3 cellular contexts compared by ENCODE assay signal in the genomic region with DNA sequence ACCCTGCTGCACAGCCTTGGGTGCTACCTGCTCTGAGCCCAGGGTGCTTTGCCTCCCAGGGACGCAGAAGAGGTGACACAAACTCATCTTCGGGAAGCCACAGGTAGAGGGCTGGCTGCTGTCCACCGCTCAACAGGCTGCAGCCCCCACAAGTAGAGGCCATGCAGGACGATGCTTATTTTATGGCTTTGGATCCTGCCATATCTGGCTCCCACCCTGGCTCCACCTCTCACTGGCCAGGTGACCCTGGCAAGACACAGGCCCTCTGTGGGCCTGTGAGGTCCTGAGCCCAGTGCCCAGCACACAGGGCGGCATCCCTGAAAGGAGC.
TF ChIP-seq lines count a peak whose summit lies in the region.

No MANE protein-coding gene starts in this region.

TF ChIP-seq in SK-N-SH, 30 proteins besides CTCF, POLR2A, EP300 and RAD21:
- no peak for TF ChIP-seq GABPA (IDR thresholded peaks at IDR 0.05; ENCODE audit: low read depth)

TF ChIP-seq in SK-N-SH treated with all-trans-retinoic acid at 6 μM for 48 hours, 23 proteins besides CTCF, POLR2A, EP300 and RAD21:
- TF ChIP-seq TCF4 (CRISPR knock-in tag; IDR thresholded peaks at IDR 0.05; ENCODE audit: borderline replicate concordance) (no peak), ZNF70 (CRISPR knock-in tag; IDR thresholded peaks at IDR 0.05) (no peak), ARNTL (CRISPR knock-in tag; IDR thresholded peaks at IDR 0.05; ENCODE audit: borderline replicate concordance, low read depth) (no peak), GLIS3 (CRISPR knock-in tag; IDR thresholded peaks at IDR 0.05) (no peak), POU6F1 (CRISPR knock-in tag; IDR thresholded peaks at IDR 0.05; ENCODE audit: borderline replicate concordance, low read depth) (no peak), CSDC2 (CRISPR knock-in tag; IDR thresholded peaks at IDR 0.05) (no peak), ZC3H10 (CRISPR knock-in tag; IDR thresholded peaks at IDR 0.05) (no peak), BACH2 (CRISPR knock-in tag; IDR thresholded peaks at IDR 0.05; ENCODE audit: borderline replicate concordance) (no peak), PPARA (CRISPR knock-in tag; IDR thresholded peaks at IDR 0.05; ENCODE audit: borderline replicate concordance) (no peak), ZFP30 (CRISPR knock-in tag; IDR thresholded peaks at IDR 0.05) (no peak), ZNF565 (CRISPR knock-in tag; conservative IDR thresholded peaks at IDR 0.05; ENCODE audit: low read depth) (no peak), ZNF8 (CRISPR knock-in tag; IDR thresholded peaks at IDR 0.05) (no peak), OSR1 (CRISPR knock-in tag; IDR thresholded peaks at IDR 0.05) (no peak), SNAI2 (CRISPR knock-in tag; IDR thresholded peaks at IDR 0.05) (no peak), ZFP3 (CRISPR knock-in tag; IDR thresholded peaks at IDR 0.05) (no peak), CREB5 (CRISPR knock-in tag; IDR thresholded peaks at IDR 0.05; ENCODE audit: low read depth) (no peak)
- TF ChIP-seq, protein P1, sequence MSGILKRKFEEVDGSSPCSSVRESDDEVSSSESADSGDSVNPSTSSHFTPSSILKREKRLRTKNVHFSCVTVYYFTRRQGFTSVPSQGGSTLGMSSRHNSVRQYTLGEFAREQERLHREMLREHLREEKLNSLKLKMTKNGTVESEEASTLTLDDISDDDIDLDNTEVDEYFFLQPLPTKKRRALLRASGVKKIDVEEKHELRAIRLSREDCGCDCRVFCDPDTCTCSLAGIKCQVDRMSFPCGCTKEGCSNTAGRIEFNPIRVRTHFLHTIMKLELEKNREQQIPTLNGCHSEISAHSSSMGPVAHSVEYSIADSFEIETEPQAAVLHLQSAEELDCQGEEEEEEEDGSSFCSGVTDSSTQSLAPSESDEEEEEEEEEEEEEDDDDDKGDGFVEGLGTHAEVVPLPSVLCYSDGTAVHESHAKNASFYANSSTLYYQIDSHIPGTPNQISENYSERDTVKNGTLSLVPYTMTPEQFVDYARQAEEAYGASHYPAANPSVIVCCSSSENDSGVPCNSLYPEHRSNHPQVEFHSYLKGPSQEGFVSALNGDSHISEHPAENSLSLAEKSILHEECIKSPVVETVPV (CRISPR knock-in tag; IDR thresholded peaks at IDR 0.05) = no peak
- TF ChIP-seq, protein P2, sequence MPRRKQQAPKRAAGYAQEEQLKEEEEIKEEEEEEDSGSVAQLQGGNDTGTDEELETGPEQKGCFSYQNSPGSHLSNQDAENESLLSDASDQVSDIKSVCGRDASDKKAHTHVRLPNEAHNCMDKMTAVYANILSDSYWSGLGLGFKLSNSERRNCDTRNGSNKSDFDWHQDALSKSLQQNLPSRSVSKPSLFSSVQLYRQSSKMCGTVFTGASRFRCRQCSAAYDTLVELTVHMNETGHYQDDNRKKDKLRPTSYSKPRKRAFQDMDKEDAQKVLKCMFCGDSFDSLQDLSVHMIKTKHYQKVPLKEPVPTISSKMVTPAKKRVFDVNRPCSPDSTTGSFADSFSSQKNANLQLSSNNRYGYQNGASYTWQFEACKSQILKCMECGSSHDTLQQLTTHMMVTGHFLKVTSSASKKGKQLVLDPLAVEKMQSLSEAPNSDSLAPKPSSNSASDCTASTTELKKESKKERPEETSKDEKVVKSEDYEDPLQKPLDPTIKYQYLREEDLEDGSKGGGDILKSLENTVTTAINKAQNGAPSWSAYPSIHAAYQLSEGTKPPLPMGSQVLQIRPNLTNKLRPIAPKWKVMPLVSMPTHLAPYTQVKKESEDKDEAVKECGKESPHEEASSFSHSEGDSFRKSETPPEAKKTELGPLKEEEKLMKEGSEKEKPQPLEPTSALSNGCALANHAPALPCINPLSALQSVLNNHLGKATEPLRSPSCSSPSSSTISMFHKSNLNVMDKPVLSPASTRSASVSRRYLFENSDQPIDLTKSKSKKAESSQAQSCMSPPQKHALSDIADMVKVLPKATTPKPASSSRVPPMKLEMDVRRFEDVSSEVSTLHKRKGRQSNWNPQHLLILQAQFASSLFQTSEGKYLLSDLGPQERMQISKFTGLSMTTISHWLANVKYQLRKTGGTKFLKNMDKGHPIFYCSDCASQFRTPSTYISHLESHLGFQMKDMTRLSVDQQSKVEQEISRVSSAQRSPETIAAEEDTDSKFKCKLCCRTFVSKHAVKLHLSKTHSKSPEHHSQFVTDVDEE (CRISPR knock-in tag; IDR thresholded peaks at IDR 0.05) = no peak
- TF ChIP-seq, protein P3, sequence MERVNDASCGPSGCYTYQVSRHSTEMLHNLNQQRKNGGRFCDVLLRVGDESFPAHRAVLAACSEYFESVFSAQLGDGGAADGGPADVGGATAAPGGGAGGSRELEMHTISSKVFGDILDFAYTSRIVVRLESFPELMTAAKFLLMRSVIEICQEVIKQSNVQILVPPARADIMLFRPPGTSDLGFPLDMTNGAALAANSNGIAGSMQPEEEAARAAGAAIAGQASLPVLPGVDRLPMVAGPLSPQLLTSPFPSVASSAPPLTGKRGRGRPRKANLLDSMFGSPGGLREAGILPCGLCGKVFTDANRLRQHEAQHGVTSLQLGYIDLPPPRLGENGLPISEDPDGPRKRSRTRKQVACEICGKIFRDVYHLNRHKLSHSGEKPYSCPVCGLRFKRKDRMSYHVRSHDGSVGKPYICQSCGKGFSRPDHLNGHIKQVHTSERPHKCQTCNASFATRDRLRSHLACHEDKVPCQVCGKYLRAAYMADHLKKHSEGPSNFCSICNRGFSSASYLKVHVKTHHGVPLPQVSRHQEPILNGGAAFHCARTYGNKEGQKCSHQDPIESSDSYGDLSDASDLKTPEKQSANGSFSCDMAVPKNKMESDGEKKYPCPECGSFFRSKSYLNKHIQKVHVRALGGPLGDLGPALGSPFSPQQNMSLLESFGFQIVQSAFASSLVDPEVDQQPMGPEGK (CRISPR knock-in tag; IDR thresholded peaks at IDR 0.05; ENCODE audit: borderline replicate concordance) = no peak

TF ChIP-seq in endothelial cell of umbilical vein, 7 proteins besides CTCF, POLR2A, EP300 and RAD21:
- TF ChIP-seq JUN (IDR thresholded peaks at IDR 0.05; ENCODE audit: borderline replicate concordance, insufficient read depth, insufficient read length, low read depth) (no peak), MYC (IDR thresholded peaks at IDR 0.05; ENCODE audit: low read depth, low read length) (no peak), FOS (IDR thresholded peaks at IDR 0.05; ENCODE audit: borderline replicate concordance, insufficient read depth, low read length) (no peak), POLR2AphosphoS5 (IDR thresholded peaks at IDR 0.05; ENCODE audit: insufficient read depth, low read depth, low read length) (peak; percentile 1)
- TF ChIP-seq, protein P4, sequence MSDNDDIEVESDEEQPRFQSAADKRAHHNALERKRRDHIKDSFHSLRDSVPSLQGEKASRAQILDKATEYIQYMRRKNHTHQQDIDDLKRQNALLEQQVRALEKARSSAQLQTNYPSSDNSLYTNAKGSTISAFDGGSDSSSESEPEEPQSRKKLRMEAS (IDR thresholded peaks at IDR 0.05; ENCODE audit: insufficient read depth, insufficient read length) = no peak
